Comparison of ENCODE assay signal across 12 cellular contexts in the genomic region with DNA sequence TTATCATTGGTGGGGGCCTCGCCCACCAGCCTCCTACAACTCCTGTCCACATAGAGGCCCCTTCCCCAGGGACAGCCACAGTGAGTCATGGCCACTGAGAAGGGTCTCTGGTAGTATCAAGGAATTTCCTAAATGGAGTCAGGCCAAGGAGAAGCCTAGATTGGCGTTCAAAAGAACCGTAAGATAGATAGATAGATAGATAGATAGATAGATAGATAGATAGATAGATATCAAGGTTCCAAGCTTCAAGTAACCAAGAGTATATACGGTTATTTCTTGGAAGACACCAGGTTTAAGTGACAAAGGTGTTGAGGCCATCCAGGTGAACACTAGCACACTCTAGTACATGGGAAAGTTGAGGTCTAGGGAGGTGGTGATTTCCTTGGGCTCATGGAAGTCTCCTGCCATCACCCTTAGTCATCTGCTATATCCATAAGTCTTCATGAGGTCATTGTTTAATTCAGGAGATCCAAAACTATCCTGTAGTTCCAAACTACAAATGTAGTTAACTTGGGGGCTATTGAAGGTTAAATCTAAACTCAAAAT.
A peak's percentile ranks its signal among the peaks of the same experiment; 100 is the strongest.
DNase-seq lines count a peak whose midpoint lies in the region; ATAC-seq, FAIRE-seq and TF ChIP-seq lines count a peak whose summit lies in the region.
"Had no signal": no experiment of that assay in that cellular context is flagged by ENCODE, and none has a peak within 500 bp of the region (broad histone marks: within the 10 kb centered on the region; RNA-seq: fewer than 3 reads in every experiment).

No MANE protein-coding gene starts in this region.

- peaks cover 50% of the 10 kb centered on the region for H3K4me1 Mint-ChIP-seq in astrocyte (ENCODE audit: low read depth, unreplicated experiment)

- TF ChIP-seq CTCF in astrocyte (IDR thresholded peaks at IDR 0.05; ENCODE audit: insufficient read depth, low read depth, low read length) = no peak

- H3K4me3 ChIP-seq in ACC112 (ENCODE audit: low read depth, low read length) (peak overlapping the region; percentile 11; the same call in 1 of the 2 replicates), astrocyte (ENCODE audit: insufficient read depth, low read depth, low read length) (no peak overlapping the region), trophoblast cell (ENCODE audit: low read depth, low read length) (no peak overlapping the region)
- H3K4me3 ChIP-seq: skin epidermis had no signal

- no peak overlapping the region for H4K12ac ChIP-seq in trophoblast cell (ENCODE audit: low read depth, low read length)

- FAIRE-seq in astrocyte (lab: Jason Lieb, UNC) = no peak
- FAIRE-seq: endometrium had no signal

- H3K9ac ChIP-seq in astrocyte (ENCODE audit: low read length) (peak overlapping the region; percentile 39), trophoblast cell (ENCODE audit: low read length) (no peak overlapping the region)

- H3K9me3 ChIP-seq in astrocyte (ENCODE audit: insufficient read depth, low read depth, low read length) (no peaks in the 10 kb centered on the region), trophoblast cell (ENCODE audit: insufficient read depth, low read depth, low read length) (peaks cover 1% of the 10 kb centered on the region)

- no CpG with 5 or more reads among the region's 4 CpGs for WGBS in trophoblast cell (ENCODE audit: extremely low coverage, insufficient coverage, insufficient read length)

- H2AFZ ChIP-seq in ACC112 (ENCODE audit: low read length, unreplicated experiment) (no peak overlapping the region), astrocyte (ENCODE audit: low read depth, low read length) (no peak overlapping the region), trophoblast cell (ENCODE audit: insufficient read depth, low read length, poor library complexity) (no peak overlapping the region)

- peak overlapping the region; percentile 80 for H3K4ac ChIP-seq in trophoblast cell (ENCODE audit: low read depth, low read length)

- H3K79me2 ChIP-seq in ACC112 (ENCODE audit: control insufficient read depth, insufficient read depth, low read length, unreplicated experiment) (no peaks in the 10 kb centered on the region), astrocyte (ENCODE audit: insufficient read depth, low read length) (no peaks in the 10 kb centered on the region), trophoblast cell (ENCODE audit: control insufficient read depth, insufficient read depth, low read length, poor library complexity) (no peaks in the 10 kb centered on the region)

- no peaks in the 10 kb centered on the region for H4K20me1 ChIP-seq in astrocyte (ENCODE audit: insufficient read depth, low read length)

- peak overlapping the region; percentile 66 for H3K4me3 Mint-ChIP-seq in astrocyte (ENCODE audit: unreplicated experiment)
- H3K4me3 Mint-ChIP-seq: activated CD4-positive, alpha-beta T cell treated with anti-CD3 and anti-CD28 coated beads, Interleukin-2, amount 10 ng/mL, durations not matched to agents 7 days and 5 days had no signal

- peak overlapping the region; percentile 49 for H3K18ac ChIP-seq in trophoblast cell (ENCODE audit: low read length)

- no peak overlapping the region for H3K23ac ChIP-seq in trophoblast cell (ENCODE audit: low read length)

- peak overlapping the region; percentile 49 for H3K14ac ChIP-seq in trophoblast cell (ENCODE audit: low read length)

- H3K27me3 ChIP-seq in ACC112 (ENCODE audit: insufficient read depth, low read length) = no peaks in the 10 kb centered on the region
- H3K27me3 ChIP-seq in astrocyte (ENCODE audit: insufficient read depth, low read length) = no peaks in the 10 kb centered on the region
- H3K27me3 ChIP-seq in trophoblast cell (ENCODE audit: insufficient read depth, low read length) = no peaks in the 10 kb centered on the region

- intact Hi-C loops in left ventricle myocardium superior (cut with micrococcal nuclease) = no loop called here

- peak overlapping the region; percentile 86 for H2BK5ac ChIP-seq in trophoblast cell (ENCODE audit: low read depth, low read length, poor library complexity)

- ATAC-seq in left ventricle myocardium superior (peak; percentile 31), HG03175 (IDR thresholded peaks at IDR 0.05; ENCODE audit: unreplicated experiment) (no peak), GM21528 (IDR thresholded peaks at IDR 0.05; ENCODE audit: low FRiP score, unreplicated experiment) (no peak), HG02970 (IDR thresholded peaks at IDR 0.05; ENCODE audit: low FRiP score, unreplicated experiment) (no peak)

- H3K27ac Mint-ChIP-seq in astrocyte (ENCODE audit: unreplicated experiment) = peak overlapping the region; percentile 99
- H3K27ac Mint-ChIP-seq: activated CD4-positive, alpha-beta T cell treated with anti-CD3 and anti-CD28 coated beads, Interleukin-2, amount 10 ng/mL, durations not matched to agents 7 days and 5 days had no signal

- peak overlapping the region; percentile 71 for H3K4me2 ChIP-seq in astrocyte (ENCODE audit: low read length)
- no peak overlapping the region for H3K4me2 ChIP-seq in trophoblast cell (ENCODE audit: low read length)

- peaks cover 5% of the 10 kb centered on the region for H3K36me3 Mint-ChIP-seq in astrocyte (ENCODE audit: low read depth, unreplicated experiment)

- H2BK120ac ChIP-seq in trophoblast cell (ENCODE audit: insufficient read depth, low read length, poor library complexity) = peak overlapping the region; percentile 84

- no peak for DNase-seq in astrocyte (ENCODE audit: low read depth)
- no peak for DNase-seq in left ventricle myocardium superior
- DNase-seq in trophoblast cell = no peak
- no peak for DNase-seq in glomerular visceral epithelial cell (ENCODE audit: extremely low spot score)
- DNase-seq: activated CD4-positive, alpha-beta T cell treated with anti-CD3 and anti-CD28 coated beads, Interleukin-2, amount 10 ng/mL, durations not matched to agents 7 days and 5 days; activated naive CD4-positive, alpha-beta T cell had no signal

- peaks cover 4% of the 10 kb centered on the region for H3K27me3 Mint-ChIP-seq in astrocyte (ENCODE audit: low read depth, unreplicated experiment)
- H3K27me3 Mint-ChIP-seq: activated CD4-positive, alpha-beta T cell treated with anti-CD3 and anti-CD28 coated beads, Interleukin-2, amount 10 ng/mL, durations not matched to agents 7 days and 5 days had no signal

- peak overlapping the region; percentile 98 for H2BK12ac ChIP-seq in trophoblast cell (ENCODE audit: low read length)

- peaks cover 32% of the 10 kb centered on the region for H3K79me1 ChIP-seq in trophoblast cell (ENCODE audit: low read length)

- H4K91ac ChIP-seq in trophoblast cell (ENCODE audit: low read depth, low read length) = peak overlapping the region; percentile 85

- H2AK5ac ChIP-seq in trophoblast cell (ENCODE audit: low read length) = peak overlapping the region; percentile 75

- peak overlapping the region; percentile 92 for H3K27ac ChIP-seq in ACC112 (ENCODE audit: low read depth, low read length)
- H3K27ac ChIP-seq in astrocyte (ENCODE audit: low read depth, low read length) = peak overlapping the region; percentile 90
- peak overlapping the region; percentile 80 for H3K27ac ChIP-seq in trophoblast cell (ENCODE audit: low read depth, low read length)

- peaks cover 69% of the 10 kb centered on the region for H3K4me1 ChIP-seq in ACC112 (ENCODE audit: control insufficient read depth, insufficient read depth, low read length, unreplicated experiment)
- H3K4me1 ChIP-seq in astrocyte (ENCODE audit: insufficient read depth, low read length) = peaks cover 46% of the 10 kb centered on the region
- H3K4me1 ChIP-seq in trophoblast cell (ENCODE audit: control insufficient read depth in 1 of 2, insufficient read depth in 2 of 2, low read length in 2 of 2) = peaks cover 28 to 40% of the 10 kb centered on the region in 2 experiments

- H4K8ac ChIP-seq in trophoblast cell (ENCODE audit: low read depth, low read length) = no peak overlapping the region

- H3K36me3 ChIP-seq in ACC112 (ENCODE audit: insufficient read depth, low read length) = no peaks in the 10 kb centered on the region
- H3K36me3 ChIP-seq in astrocyte (ENCODE audit: insufficient read depth, low read length) = no peaks in the 10 kb centered on the region
- H3K36me3 ChIP-seq in trophoblast cell (ENCODE audit: control insufficient read depth in 1 of 2, insufficient read depth in 2 of 2, low read length in 2 of 2) = no peaks in the 10 kb centered on the region

- H3K9me3 Mint-ChIP-seq in astrocyte (ENCODE audit: unreplicated experiment) = no peaks in the 10 kb centered on the region
- H3K9me3 Mint-ChIP-seq: activated CD4-positive, alpha-beta T cell treated with anti-CD3 and anti-CD28 coated beads, Interleukin-2, amount 10 ng/mL, durations not matched to agents 7 days and 5 days had no signal
